28 cellular contexts compared by ENCODE assay signal in genomic region chr6:127564761-127565160, GRCh38. TPM values are rescaled to one million over a fixed set of nuclear protein-coding genes. Genes with fewer than 3 reads are reported as not detected.
"Had no signal": no experiment of that assay in that cellular context is flagged by ENCODE, and none has a peak within 500 bp of the region (broad histone marks: within the 10 kb centered on the region; RNA-seq: fewer than 3 reads in every experiment).

No MANE protein-coding gene starts in this region.

- DNase-seq: dermis blood vessel endothelial cell; effector memory CD4-positive, alpha-beta T cell; gastrocnemius medialis; head of caudate nucleus; natural killer cell; stimulated activated CD4-positive, alpha-beta T cell treated with anti-CD3 and anti-CD28 coated beads, Interleukin-12 subunit alpha, Interleukin-12 subunit beta, amount 100 ng/mL, for 4 hours; stimulated activated CD4-positive, alpha-beta T cell treated with anti-CD3 and anti-CD28 coated beads, Interleukin-1b, Interleukin-23, amount 100 ng/mL, for 48 hours; stimulated activated CD4-positive, alpha-beta T cell treated with anti-CD3 and anti-CD28 coated beads, Interleukin-4, amount 100 ng/mL, for 1 hour; stimulated activated naive CD4-positive, alpha-beta T cell treated with Interleukin-2 at 50 U/mL for 16 hours; stomach; thyroid gland; trophoblast cell had no signal

- H3K79me2 ChIP-seq: parathyroid adenoma had no signal

- H3K4me3 ChIP-seq: coronary artery, esophagus muscularis mucosa, gastrocnemius medialis, lung, smooth muscle cell, stomach, thyroid gland, vagina had no signal

- H3K4me1 ChIP-seq: esophagus muscularis mucosa, gastrocnemius medialis, parathyroid adenoma, stomach, vagina had no signal

- H2AFZ ChIP-seq: parathyroid adenoma had no signal

- H3K4me2 ChIP-seq: smooth muscle cell had no signal

- H3K27ac ChIP-seq: coronary artery, esophagus muscularis mucosa, gastrocnemius medialis, neutrophil, parathyroid adenoma, stomach, thyroid gland, vagina had no signal

- H3K9ac ChIP-seq: parathyroid adenoma had no signal

- H3K9me3 ChIP-seq: esophagus muscularis mucosa, gastrocnemius medialis, neutrophil, stomach, thyroid gland, vagina had no signal

- H3K27me3 ChIP-seq: esophagus muscularis mucosa, gastrocnemius medialis, neutrophil, stomach, thyroid gland, vagina had no signal

- H3K36me3 ChIP-seq: esophagus muscularis mucosa, gastrocnemius medialis, neutrophil, stomach, thyroid gland, vagina had no signal

RNA-seq across cellular contexts. Expression of gene C6orf58, which starts 12.2 kb away (rescaled TPM):
- total RNA-seq: dermis blood vessel endothelial cell, endothelial cell of umbilical vein, epithelial cell of proximal tubule, esophagus muscularis mucosa, gastrocnemius medialis, glomerular endothelial cell, left lobe of liver, lung, mononuclear cell, natural killer cell, neural crest cell, progenitor cell of endocrine pancreas, sciatic nerve, smooth muscle cell, subcutaneous adipose tissue, thyroid gland, vagina had no signal
